In the genomic region with DNA sequence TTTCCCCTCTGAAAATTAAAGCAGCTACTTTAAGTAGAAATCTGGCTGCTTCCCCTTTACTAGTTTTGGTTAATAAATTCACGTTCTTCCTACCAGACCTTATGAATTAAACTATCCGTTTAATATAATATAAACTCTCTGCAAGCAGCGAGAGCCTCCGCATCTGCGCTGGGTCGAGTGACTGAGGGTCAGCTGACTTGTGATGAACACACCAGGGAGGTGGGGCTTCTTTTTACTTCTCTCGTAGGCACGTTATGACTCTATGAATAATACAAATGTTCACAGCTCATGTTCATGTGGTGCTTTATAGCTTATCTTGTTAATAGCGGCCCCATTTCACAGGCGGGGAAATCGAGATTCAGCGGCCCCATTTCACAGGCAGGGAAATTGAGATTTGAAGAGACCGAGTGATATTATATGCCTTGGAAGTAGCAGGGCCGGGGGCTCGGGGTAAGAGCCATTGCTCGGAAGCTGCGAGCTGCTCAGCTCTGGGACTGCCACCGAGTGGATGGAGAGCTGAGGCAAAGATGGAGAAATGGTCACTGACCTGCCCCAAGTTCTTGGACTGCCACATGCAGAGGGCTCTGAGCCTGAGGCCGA, we compare ENCODE assay signal across 10 cellular contexts. TPM values are rescaled to one million over a fixed set of nuclear protein-coding genes. Genes with fewer than 3 reads are reported as not detected.
A peak's percentile ranks its signal among the peaks of the same experiment; 100 is the strongest.
DNase-seq lines count a peak whose midpoint lies in the region; ATAC-seq and TF ChIP-seq lines count a peak whose summit lies in the region.
"Had no signal": no experiment of that assay in that cellular context is flagged by ENCODE, and none has a peak within 500 bp of the region (broad histone marks: within the 10 kb centered on the region; RNA-seq: fewer than 3 reads in every experiment).

No MANE protein-coding gene starts in this region.

- H3K4me1 Mint-ChIP-seq in central memory CD8-positive, alpha-beta T cell, result peaks cover 41% of the 10 kb centered on the region

- H3K27ac Mint-ChIP-seq in central memory CD8-positive, alpha-beta T cell (ENCODE audit: low read depth), result peak overlapping the region; percentile 0

- H3K4me3 Mint-ChIP-seq in central memory CD8-positive, alpha-beta T cell, result peak overlapping the region; percentile 55

- no peaks in the 10 kb centered on the region for H3K36me3 ChIP-seq in right atrium auricular region
- peaks cover 5 to 12% of the 10 kb centered on the region in 2 donors for H3K36me3 ChIP-seq in mucosa of rectum (ENCODE audit: control insufficient read depth in 2 of 2, insufficient read depth in 2 of 2, low read length in 2 of 2)
- H3K36me3 ChIP-seq in WERI-Rb-1, result no peaks in the 10 kb centered on the region

- peak overlapping the region in 1 of 2 donors; percentile 19 for H3K4me3 ChIP-seq in right atrium auricular region
- H3K4me3 ChIP-seq in mucosa of rectum (ENCODE audit: low read length in 2 of 2), result peak overlapping the region; percentile 28 to 65
- H3K4me3 ChIP-seq in WERI-Rb-1 (ENCODE audit: low read depth, low read length), result no peak overlapping the region
- H3K4me3 ChIP-seq: SK-N-MC had no signal

- intact Hi-C loops in Right ventricle myocardium inferior (cut with DNase I), result no loop called here

- H3K36me3 Mint-ChIP-seq in central memory CD8-positive, alpha-beta T cell (ENCODE audit: insufficient read depth), result peaks cover 3% of the 10 kb centered on the region

- peak overlapping the region; percentile 72 to 84 for H3K9ac ChIP-seq in mucosa of rectum (ENCODE audit: low read depth in 1 of 2, low read length in 2 of 2)

- peak; percentile 53 for ATAC-seq in Right ventricle myocardium inferior
- ATAC-seq in central memory CD8-positive, alpha-beta T cell (replicated peaks; ENCODE audit: extremely low read depth, poor library complexity, severe bottlenecking), result no peak

- no peaks in the 10 kb centered on the region for H3K9me3 Mint-ChIP-seq in central memory CD8-positive, alpha-beta T cell

- peaks cover 10% of the 10 kb centered on the region for H3K27me3 Mint-ChIP-seq in central memory CD8-positive, alpha-beta T cell

- TF ChIP-seq CTCF in right atrium auricular region (IDR thresholded peaks at IDR 0.05) (no peak), WERI-Rb-1 (IDR thresholded peaks at IDR 0.05; ENCODE audit: low read depth, low read length) (no peak)

- DNase-seq in Right ventricle myocardium inferior (ENCODE audit: missing footprints) (no peak), right atrium auricular region (ENCODE audit: low spot score) (no peak), WERI-Rb-1 (no peak), SIG-M5 treated with dmso at 0.1 percent for 504 hours (lab: John Stamatoyannopoulos, UW; ENCODE audit: unreplicated experiment) (no peak), GOT3 (lab: John Stamatoyannopoulos, UW) (no peak), NCI-H2171 (lab: John Stamatoyannopoulos, UW) (no peak)
- no peak for DNase-seq in central memory CD8-positive, alpha-beta T cell (ENCODE audit: low spot score in 2 of 2)
- DNase-seq: NCI-H446 treated with DMSO at 0.1 percent for 48 hours had no signal

- peaks cover 0 to 29% of the 10 kb centered on the region in 2 donors for H3K4me1 ChIP-seq in right atrium auricular region
- H3K4me1 ChIP-seq in mucosa of rectum (ENCODE audit: control insufficient read depth in 2 of 2, insufficient read depth in 2 of 2, low read length in 2 of 2), result peaks cover 34 to 54% of the 10 kb centered on the region in 2 donors

- H3K27ac ChIP-seq in right atrium auricular region (peak overlapping the region in 1 of 2 donors; percentile 11), mucosa of rectum (ENCODE audit: low read depth in 2 of 2, low read length in 2 of 2) (peak overlapping the region; percentile 96 to 97), WERI-Rb-1 (no peak overlapping the region)
- H3K27ac ChIP-seq: SK-N-MC had no signal

- H3K9me3 ChIP-seq in right atrium auricular region (no peaks in the 10 kb centered on the region), mucosa of rectum (ENCODE audit: control insufficient read depth in 2 of 2, low read length in 2 of 2) (no peaks in the 10 kb centered on the region), WERI-Rb-1 (ENCODE audit: severe bottlenecking) (no peaks in the 10 kb centered on the region)

- no peaks in the 10 kb centered on the region for H3K27me3 ChIP-seq in right atrium auricular region
- H3K27me3 ChIP-seq in mucosa of rectum (ENCODE audit: control insufficient read depth in 2 of 2, insufficient read depth in 2 of 2, low read length in 2 of 2), result no peaks in the 10 kb centered on the region
- H3K27me3 ChIP-seq in WERI-Rb-1 (ENCODE audit: insufficient read depth, low read depth, severe bottlenecking), result no peaks in the 10 kb centered on the region

RNA-seq across cellular contexts. Expression of a gene that starts 8.3 kb away (rescaled TPM):
- not detected for total RNA-seq in Right ventricle myocardium inferior
- under 1 TPM in 1 of 2 donors, not detected in 1; 0.12 TPM for total RNA-seq in right atrium auricular region
